ENCODE assay signal across 8 cellular contexts in the genomic region with DNA sequence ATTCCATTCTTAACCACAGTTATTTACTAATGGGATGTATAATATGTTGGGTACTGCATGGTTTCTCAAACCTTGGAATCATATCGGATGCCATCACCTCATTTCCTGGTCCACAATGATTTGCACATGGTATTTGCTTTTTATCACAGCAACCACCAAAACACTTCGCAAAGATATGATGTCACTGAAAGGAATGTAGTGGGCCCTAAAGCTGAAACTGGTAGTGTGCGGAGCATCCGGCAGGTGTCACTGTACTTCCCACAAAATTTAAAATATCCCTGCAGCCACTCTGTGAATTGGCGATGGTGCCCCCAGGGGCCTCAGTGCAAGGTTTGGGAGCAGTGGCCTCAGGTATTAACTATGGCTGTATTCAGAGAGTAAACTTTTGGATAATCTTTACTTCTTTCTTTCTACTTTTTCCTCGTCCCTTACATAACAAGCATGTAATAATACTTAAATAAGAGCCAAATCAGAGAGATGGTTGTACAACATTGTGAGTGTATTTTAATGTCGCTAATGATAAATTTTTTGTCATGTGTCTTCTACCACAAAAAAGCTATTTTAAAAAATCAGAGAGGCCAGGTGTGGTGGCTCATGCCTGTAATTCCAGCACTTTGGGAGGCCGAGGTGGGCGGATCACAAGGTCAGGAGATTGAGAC.
A peak's percentile ranks its signal among the peaks of the same experiment; 100 is the strongest.
DNase-seq lines count a peak whose midpoint lies in the region; ATAC-seq lines count a peak whose summit lies in the region.

No MANE protein-coding gene starts in this region.

- no peak for ATAC-seq in GM18502 (IDR thresholded peaks at IDR 0.05; ENCODE audit: poor library complexity, unreplicated experiment)

- DNase-seq in stimulated activated CD4-positive, alpha-beta T cell treated with anti-CD3 and anti-CD28 coated beads, Interleukin-15, amount 100 ng/mL, for 24 hours, result peak; percentile 17
- DNase-seq in stimulated activated CD4-positive, alpha-beta T cell treated with anti-CD3 and anti-CD28 coated beads, Interleukin-12 subunit alpha, Interleukin-12 subunit beta, amount 100 ng/mL, for 4 hours, result no peak
- DNase-seq in NCI-H69 (lab: John Stamatoyannopoulos, UW) (peak; percentile 23), dermis microvascular lymphatic vessel endothelial cell (ENCODE audit: low read depth in 2 of 2) (peak; percentile 75 to 79), myocyte (ENCODE audit: low read depth) (peak; percentile 71), SKM-1 treated with dmso at 0.1 percent for 144 hours (lab: John Stamatoyannopoulos, UW; ENCODE audit: unreplicated experiment) (no peak), NCI-H1092 treated with DMSO at 0.1 percent for 48 hours (lab: John Stamatoyannopoulos, UW) (no peak)

Comparison
In these comparisons a context has a peak if more than half of its experiments do, and no peak if none do; other contexts are left out.
1. DNase-seq: peak in stimulated activated CD4-positive, alpha-beta T cell treated with anti-CD3 and anti-CD28 coated beads, Interleukin-15, amount 100 ng/mL, for 24 hours (single experiment), NCI-H69 (single experiment), dermis microvascular lymphatic vessel endothelial cell (2 of 2) and myocyte (single experiment); none in stimulated activated CD4-positive, alpha-beta T cell treated with anti-CD3 and anti-CD28 coated beads, Interleukin-12 subunit alpha, Interleukin-12 subunit beta, amount 100 ng/mL, for 4 hours (single experiment), SKM-1 treated with dmso at 0.1 percent for 144 hours (single experiment) and NCI-H1092 treated with DMSO at 0.1 percent for 48 hours (single experiment).